Comparison of ENCODE assay signal across 32 cellular contexts in genomic region chrX:55815546-55815945, GRCh38.
"Had no signal": no experiment of that assay in that cellular context is flagged by ENCODE, and none has a peak within 500 bp of the region (broad histone marks: within the 10 kb centered on the region; RNA-seq: fewer than 3 reads in every experiment).

No MANE protein-coding gene starts in this region.

- H3K36me3 ChIP-seq: adrenal gland had no signal

- H3K27me3 ChIP-seq: body of pancreas had no signal

- H3K4me3 ChIP-seq: adrenal gland, body of pancreas had no signal

- H3K9me3 Mint-ChIP-seq: activated CD4-positive, alpha-beta memory T cell treated with anti-CD3 and anti-CD28 coated beads for 36 hours; activated CD4-positive, alpha-beta T cell treated with anti-CD3 and anti-CD28 coated beads, Interleukin-2, amount 10 ng/mL, durations not matched to agents 24 days and 14 days; activated naive CD4-positive, alpha-beta T cell treated with anti-CD3 and anti-CD28 coated beads for 36 hours; activated naive CD4-positive, alpha-beta T cell treated with anti-CD3 and anti-CD28 coated beads, Interleukin-2, amount 50 U/mL, for 24 hours; activated naive CD8-positive, alpha-beta T cell treated with anti-CD3 and anti-CD28 coated beads for 36 hours; activated naive CD8-positive, alpha-beta T cell treated with anti-CD3 and anti-CD28 coated beads, Interleukin-2, amount 50 U/mL, for 24 hours; activated T-helper 1 cell treated with anti-CD3 and anti-CD28 coated beads, Interleukin-12 subunit alpha, Interleukin-12 subunit beta, Interleukin-2, Interleukin-4 antibody, amounts not matched to agents 30 ng/mL and 10 ng/mL and 1 ng/mL, durations not matched to agents 14 hours and 24 hours and 36 hours; T-helper 2 cell treated with Interferon-gamma antibody and Interleukin-4, amounts not matched to agents 5 μg/mL and 100 μg/mL, for 36 hours had no signal

- H3K4me1 ChIP-seq: adrenal gland, body of pancreas had no signal

- H3K4me1 Mint-ChIP-seq: activated CD4-positive, alpha-beta T cell treated with anti-CD3 and anti-CD28 coated beads for 36 hours; activated CD4-positive, alpha-beta T cell treated with anti-CD3 and anti-CD28 coated beads, Interleukin-2, amount 10 ng/mL, durations not matched to agents 24 days and 14 days; activated CD8-positive, alpha-beta memory T cell treated with anti-CD3 and anti-CD28 coated beads, Interleukin-2, amount 10 ng/mL, durations not matched to agents 7 days and 5 days; activated naive CD4-positive, alpha-beta T cell treated with anti-CD3 and anti-CD28 coated beads, Interleukin-2, amount 50 U/mL, for 24 hours; activated naive CD8-positive, alpha-beta T cell treated with anti-CD3 and anti-CD28 coated beads for 36 hours; activated naive CD8-positive, alpha-beta T cell treated with anti-CD3 and anti-CD28 coated beads, Interleukin-2, amount 50 U/mL, for 24 hours; T-helper 17 cell had no signal

- H3K9me3 ChIP-seq: adrenal gland, body of pancreas had no signal

- DNase-seq: activated CD4-positive, alpha-beta memory T cell treated with anti-CD3 and anti-CD28 coated beads for 36 hours; activated CD4-positive, alpha-beta T cell treated with anti-CD3 and anti-CD28 coated beads for 36 hours; activated CD4-positive, alpha-beta T cell treated with anti-CD3 and anti-CD28 coated beads, Interleukin-2, amount 10 ng/mL, durations not matched to agents 24 days and 14 days; activated CD4-positive, CD25-positive, alpha-beta regulatory T cell; activated CD4-positive, CD25-positive, alpha-beta regulatory T cell treated with anti-CD3 and anti-CD28 coated beads, Interleukin-2, amount 50 U/mL, for 72 hours; activated CD8-positive, alpha-beta memory T cell treated with anti-CD3 and anti-CD28 coated beads, Interleukin-2, amount 10 ng/mL, durations not matched to agents 7 days and 5 days; activated CD8-positive, alpha-beta memory T cell treated with anti-CD3 and anti-CD28 coated beads, Interleukin-2, amount 50 U/mL, for 4 hours; activated CD8-positive, alpha-beta T cell treated with anti-CD3 and anti-CD28 coated beads, Interleukin-2, amount 10 ng/mL, durations not matched to agents 7 days and 5 days; activated effector memory CD4-positive, alpha-beta T cell treated with anti-CD3 and anti-CD28 coated beads, Interleukin-2, amount 50 U/mL, for 16 hours; activated naive CD4-positive, alpha-beta T cell treated with anti-CD3 and anti-CD28 coated beads for 36 hours; activated naive CD8-positive, alpha-beta T cell treated with anti-CD3 and anti-CD28 coated beads for 36 hours; activated naive CD8-positive, alpha-beta T cell treated with anti-CD3 and anti-CD28 coated beads, Interleukin-2, amount 50 U/mL, for 24 hours; activated T-cell treated with anti-CD3 and anti-CD28 coated beads, Interleukin-2, amount 50 U/mL, for 1 hour; activated T-cell treated with anti-CD3 and anti-CD28 coated beads, Interleukin-2, amount 50 U/mL, for 48 hours; adrenal gland; amygdala; aorta; body of pancreas; effector CD8-positive, alpha-beta T cell; foreskin fibroblast; head of caudate nucleus; T-helper 1 cell; T-helper 17 cell; T1000 had no signal

- H3K36me3 Mint-ChIP-seq: activated CD4-positive, alpha-beta memory T cell treated with anti-CD3 and anti-CD28 coated beads for 36 hours; activated CD8-positive, alpha-beta memory T cell treated with anti-CD3 and anti-CD28 coated beads, Interleukin-2, amount 10 ng/mL, durations not matched to agents 7 days and 5 days; activated naive CD4-positive, alpha-beta T cell treated with anti-CD3 and anti-CD28 coated beads, Interleukin-2, amount 50 U/mL, for 24 hours; activated naive CD8-positive, alpha-beta T cell treated with anti-CD3 and anti-CD28 coated beads for 36 hours had no signal

- H3K27me3 Mint-ChIP-seq: activated CD4-positive, alpha-beta T cell treated with anti-CD3 and anti-CD28 coated beads for 36 hours; activated CD4-positive, alpha-beta T cell treated with anti-CD3 and anti-CD28 coated beads, Interleukin-2, amount 10 ng/mL, durations not matched to agents 24 days and 14 days; activated CD8-positive, alpha-beta memory T cell treated with anti-CD3 and anti-CD28 coated beads, Interleukin-2, amount 10 ng/mL, durations not matched to agents 7 days and 5 days; activated naive CD4-positive, alpha-beta T cell treated with anti-CD3 and anti-CD28 coated beads, Interleukin-2, amount 50 U/mL, for 24 hours; activated naive CD8-positive, alpha-beta T cell treated with anti-CD3 and anti-CD28 coated beads for 36 hours; activated naive CD8-positive, alpha-beta T cell treated with anti-CD3 and anti-CD28 coated beads, Interleukin-2, amount 50 U/mL, for 24 hours; T-helper 17 cell had no signal

- FAIRE-seq: colon, endometrium, endothelial cell of umbilical vein, frontal cortex had no signal

- H3K4me3 Mint-ChIP-seq: activated CD4-positive, alpha-beta memory T cell treated with anti-CD3 and anti-CD28 coated beads for 36 hours; activated CD4-positive, alpha-beta T cell treated with anti-CD3 and anti-CD28 coated beads for 36 hours; activated CD4-positive, alpha-beta T cell treated with anti-CD3 and anti-CD28 coated beads, Interleukin-2, amount 10 ng/mL, durations not matched to agents 24 days and 14 days; activated CD8-positive, alpha-beta memory T cell treated with anti-CD3 and anti-CD28 coated beads, Interleukin-2, amount 10 ng/mL, durations not matched to agents 7 days and 5 days; activated CD8-positive, alpha-beta T cell treated with anti-CD3 and anti-CD28 coated beads, Interleukin-2, amount 10 ng/mL, durations not matched to agents 7 days and 5 days; activated naive CD4-positive, alpha-beta T cell treated with anti-CD3 and anti-CD28 coated beads for 36 hours; activated naive CD4-positive, alpha-beta T cell treated with anti-CD3 and anti-CD28 coated beads, Interleukin-2, amount 50 U/mL, for 24 hours; activated naive CD8-positive, alpha-beta T cell treated with anti-CD3 and anti-CD28 coated beads for 36 hours; activated naive CD8-positive, alpha-beta T cell treated with anti-CD3 and anti-CD28 coated beads, Interleukin-2, amount 50 U/mL, for 24 hours; activated T-helper 1 cell treated with anti-CD3 and anti-CD28 coated beads, Interleukin-12 subunit alpha, Interleukin-12 subunit beta, Interleukin-2, Interleukin-4 antibody, amounts not matched to agents 30 ng/mL and 10 ng/mL and 1 ng/mL, durations not matched to agents 14 hours and 24 hours and 36 hours; T-helper 17 cell; T-helper 2 cell treated with Interferon-gamma antibody and Interleukin-4, amounts not matched to agents 5 μg/mL and 100 μg/mL, for 36 hours had no signal

- H3K27ac Mint-ChIP-seq: activated CD4-positive, alpha-beta memory T cell treated with anti-CD3 and anti-CD28 coated beads for 36 hours; activated CD4-positive, alpha-beta T cell treated with anti-CD3 and anti-CD28 coated beads for 36 hours; activated CD4-positive, alpha-beta T cell treated with anti-CD3 and anti-CD28 coated beads, Interleukin-2, amount 10 ng/mL, durations not matched to agents 24 days and 14 days; activated CD8-positive, alpha-beta memory T cell treated with anti-CD3 and anti-CD28 coated beads, Interleukin-2, amount 10 ng/mL, durations not matched to agents 7 days and 5 days; activated CD8-positive, alpha-beta T cell treated with anti-CD3 and anti-CD28 coated beads, Interleukin-2, amount 10 ng/mL, durations not matched to agents 7 days and 5 days; activated naive CD4-positive, alpha-beta T cell treated with anti-CD3 and anti-CD28 coated beads for 36 hours; activated naive CD4-positive, alpha-beta T cell treated with anti-CD3 and anti-CD28 coated beads, Interleukin-2, amount 50 U/mL, for 24 hours; activated naive CD8-positive, alpha-beta T cell treated with anti-CD3 and anti-CD28 coated beads for 36 hours; activated naive CD8-positive, alpha-beta T cell treated with anti-CD3 and anti-CD28 coated beads, Interleukin-2, amount 50 U/mL, for 24 hours; activated T-helper 1 cell treated with anti-CD3 and anti-CD28 coated beads, Interleukin-12 subunit alpha, Interleukin-12 subunit beta, Interleukin-2, Interleukin-4 antibody, amounts not matched to agents 30 ng/mL and 10 ng/mL and 1 ng/mL, durations not matched to agents 14 hours and 24 hours and 36 hours; activated T-helper 2 cell treated with anti-CD3 and anti-CD28 coated beads, Interferon-gamma antibody, Interleukin-2, Interleukin-4, amounts not matched to agents 10 μg/mL and 5 μg/mL and 100 μg/mL, durations not matched to agents 14 hours and 24 hours and 36 hours; T-helper 17 cell; T-helper 2 cell treated with Interferon-gamma antibody and Interleukin-4, amounts not matched to agents 5 μg/mL and 100 μg/mL, for 36 hours had no signal

- H3K27ac ChIP-seq: adrenal gland, body of pancreas had no signal
